In the genomic region with DNA sequence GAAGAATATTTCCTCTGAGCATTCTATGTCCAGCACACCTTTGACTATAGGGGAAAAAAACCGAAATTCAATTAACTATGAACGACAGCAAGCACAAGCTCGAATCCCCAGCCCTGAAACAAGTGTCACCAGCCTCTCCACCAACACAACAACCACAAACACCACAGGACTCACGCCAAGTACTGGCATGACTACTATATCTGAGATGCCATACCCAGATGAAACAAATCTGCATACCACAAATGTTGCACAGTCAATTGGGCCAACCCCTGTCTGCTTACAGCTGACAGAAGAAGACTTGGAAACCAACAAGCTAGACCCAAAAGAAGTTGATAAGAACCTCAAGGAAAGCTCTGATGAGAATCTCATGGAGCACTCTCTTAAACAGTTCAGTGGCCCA, we compare ENCODE assay signal across 1 cellular context.
TF ChIP-seq lines count a peak whose summit lies in the region.

No MANE protein-coding gene starts in this region.

TF ChIP-seq in GM12878, 131 proteins besides CTCF, POLR2A, EP300 and RAD21 (continued from another document):
- TF ChIP-seq, protein P1, sequence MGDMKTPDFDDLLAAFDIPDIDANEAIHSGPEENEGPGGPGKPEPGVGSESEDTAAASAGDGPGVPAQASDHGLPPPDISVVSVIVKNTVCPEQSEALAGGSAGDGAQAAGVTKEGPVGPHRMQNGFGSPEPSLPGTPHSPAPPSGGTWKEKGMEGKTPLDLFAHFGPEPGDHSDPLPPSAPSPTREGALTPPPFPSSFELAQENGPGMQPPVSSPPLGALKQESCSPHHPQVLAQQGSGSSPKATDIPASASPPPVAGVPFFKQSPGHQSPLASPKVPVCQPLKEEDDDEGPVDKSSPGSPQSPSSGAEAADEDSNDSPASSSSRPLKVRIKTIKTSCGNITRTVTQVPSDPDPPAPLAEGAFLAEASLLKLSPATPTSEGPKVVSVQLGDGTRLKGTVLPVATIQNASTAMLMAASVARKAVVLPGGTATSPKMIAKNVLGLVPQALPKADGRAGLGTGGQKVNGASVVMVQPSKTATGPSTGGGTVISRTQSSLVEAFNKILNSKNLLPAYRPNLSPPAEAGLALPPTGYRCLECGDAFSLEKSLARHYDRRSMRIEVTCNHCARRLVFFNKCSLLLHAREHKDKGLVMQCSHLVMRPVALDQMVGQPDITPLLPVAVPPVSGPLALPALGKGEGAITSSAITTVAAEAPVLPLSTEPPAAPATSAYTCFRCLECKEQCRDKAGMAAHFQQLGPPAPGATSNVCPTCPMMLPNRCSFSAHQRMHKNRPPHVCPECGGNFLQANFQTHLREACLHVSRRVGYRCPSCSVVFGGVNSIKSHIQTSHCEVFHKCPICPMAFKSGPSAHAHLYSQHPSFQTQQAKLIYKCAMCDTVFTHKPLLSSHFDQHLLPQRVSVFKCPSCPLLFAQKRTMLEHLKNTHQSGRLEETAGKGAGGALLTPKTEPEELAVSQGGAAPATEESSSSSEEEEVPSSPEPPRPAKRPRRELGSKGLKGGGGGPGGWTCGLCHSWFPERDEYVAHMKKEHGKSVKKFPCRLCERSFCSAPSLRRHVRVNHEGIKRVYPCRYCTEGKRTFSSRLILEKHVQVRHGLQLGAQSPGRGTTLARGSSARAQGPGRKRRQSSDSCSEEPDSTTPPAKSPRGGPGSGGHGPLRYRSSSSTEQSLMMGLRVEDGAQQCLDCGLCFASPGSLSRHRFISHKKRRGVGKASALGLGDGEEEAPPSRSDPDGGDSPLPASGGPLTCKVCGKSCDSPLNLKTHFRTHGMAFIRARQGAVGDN (IDR thresholded peaks at IDR 0.05) = no peak
- no peak for TF ChIP-seq RELA (IDR thresholded peaks at IDR 0.05; ENCODE audit: borderline replicate concordance, partially characterized antibody)
- TF ChIP-seq, protein P2, sequence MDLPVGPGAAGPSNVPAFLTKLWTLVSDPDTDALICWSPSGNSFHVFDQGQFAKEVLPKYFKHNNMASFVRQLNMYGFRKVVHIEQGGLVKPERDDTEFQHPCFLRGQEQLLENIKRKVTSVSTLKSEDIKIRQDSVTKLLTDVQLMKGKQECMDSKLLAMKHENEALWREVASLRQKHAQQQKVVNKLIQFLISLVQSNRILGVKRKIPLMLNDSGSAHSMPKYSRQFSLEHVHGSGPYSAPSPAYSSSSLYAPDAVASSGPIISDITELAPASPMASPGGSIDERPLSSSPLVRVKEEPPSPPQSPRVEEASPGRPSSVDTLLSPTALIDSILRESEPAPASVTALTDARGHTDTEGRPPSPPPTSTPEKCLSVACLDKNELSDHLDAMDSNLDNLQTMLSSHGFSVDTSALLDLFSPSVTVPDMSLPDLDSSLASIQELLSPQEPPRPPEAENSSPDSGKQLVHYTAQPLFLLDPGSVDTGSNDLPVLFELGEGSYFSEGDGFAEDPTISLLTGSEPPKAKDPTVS (IDR thresholded peaks at IDR 0.05; ENCODE audit: low read depth, low read length) = no peak
- no peak for TF ChIP-seq KLF5 (IDR thresholded peaks at IDR 0.05; ENCODE audit: partially characterized antibody)
- TF ChIP-seq RUNX3 (IDR thresholded peaks at IDR 0.05; ENCODE audit: low read length) = peak; percentile 50
- no peak for TF ChIP-seq BCLAF1 (IDR thresholded peaks at IDR 0.05)
- TF ChIP-seq EED (IDR thresholded peaks at IDR 0.05; ENCODE audit: low read depth) = no peak
- TF ChIP-seq DPF2 (IDR thresholded peaks at IDR 0.05) = no peak
- no peak for TF ChIP-seq CBX3 (IDR thresholded peaks at IDR 0.05; ENCODE audit: borderline replicate concordance, low read depth)
- 0 out of 2 replicates have a peak, but pooled peaks have one; percentile 29 for TF ChIP-seq CBFB (IDR thresholded peaks at IDR 0.05; ENCODE audit: low read depth)
- TF ChIP-seq BRCA1 (IDR thresholded peaks at IDR 0.05; ENCODE audit: low read depth, low read length) = no peak
- no peak for TF ChIP-seq POLR2AphosphoS2 (IDR thresholded peaks at IDR 0.05; ENCODE audit: low read depth, low read length)
- no peak for TF ChIP-seq RELB (IDR thresholded peaks at IDR 0.05; ENCODE audit: low read depth)
- TF ChIP-seq BCL3 (IDR thresholded peaks at IDR 0.05; ENCODE audit: borderline replicate concordance, insufficient read depth, low read depth, low read length, poor library complexity, severe bottlenecking) = no peak
- no peak for TF ChIP-seq CHD4 (IDR thresholded peaks at IDR 0.05)
- TF ChIP-seq ESRRA (IDR thresholded peaks at IDR 0.05; ENCODE audit: low read length) = no peak
